Comparison of ENCODE assay signal across 28 cellular contexts in the genomic region with DNA sequence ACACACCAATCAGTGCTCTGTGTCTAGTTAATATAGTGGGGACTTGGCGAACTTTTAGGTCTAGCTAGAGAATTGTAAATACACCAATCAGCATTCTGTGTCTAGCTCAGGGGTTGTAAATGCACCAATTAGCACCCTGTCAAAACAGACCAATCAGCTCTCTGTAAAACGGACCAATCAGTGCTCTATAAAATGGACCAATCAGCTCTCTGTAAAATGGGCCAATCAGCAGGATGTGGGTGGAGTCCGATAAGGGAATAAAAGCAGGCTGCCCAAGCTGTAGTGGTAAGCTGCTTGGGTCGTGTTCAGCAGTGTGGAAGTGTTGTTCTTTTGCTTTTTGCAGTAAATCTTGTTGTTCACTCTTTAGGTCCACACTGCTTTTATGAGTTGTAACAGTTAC.
"Had no signal": no experiment of that assay in that cellular context is flagged by ENCODE, and none has a peak within 500 bp of the region (broad histone marks: within the 10 kb centered on the region; RNA-seq: fewer than 3 reads in every experiment).

No MANE protein-coding gene starts in this region.

- H3K4me3 ChIP-seq: esophagus muscularis mucosa, hepatocyte, lung, ovary, prostate gland, uterus had no signal

- H3K4me1 ChIP-seq: prostate gland, uterus had no signal

- H3K27ac ChIP-seq: esophagus muscularis mucosa, hepatocyte, neutrophil, ovary, uterus, VCaP had no signal

- H3K27me3 ChIP-seq: hepatocyte, neutrophil, ovary, uterus had no signal

- H3K9me3 ChIP-seq: esophagus muscularis mucosa, neutrophil, ovary, prostate gland, uterus had no signal

- H3K27ac Mint-ChIP-seq: activated naive CD8-positive, alpha-beta T cell treated with anti-CD3 and anti-CD28 coated beads for 36 hours; activated T-helper 2 cell treated with anti-CD3 and anti-CD28 coated beads, Interferon-gamma antibody, Interleukin-2, Interleukin-4, amounts not matched to agents 10 μg/mL and 5 μg/mL and 100 μg/mL, durations not matched to agents 14 hours and 24 hours and 36 hours; immature natural killer cell; natural killer cell; stimulated activated naive B cell treated with anti-CD40 and anti-IgM and Interleukin-4, amounts not matched to agents 10 μg/mL and 1 μg/mL and 100 μg/mL, for 72 hours had no signal

- H3K4me3 Mint-ChIP-seq: activated naive CD8-positive, alpha-beta T cell treated with anti-CD3 and anti-CD28 coated beads for 36 hours; activated T-cell treated with anti-CD3 and anti-CD28 coated beads, Interleukin-2, amount 50 U/mL, for 4 hours; central memory CD8-positive, alpha-beta T cell; immature natural killer cell; natural killer cell; stimulated activated naive B cell treated with anti-CD40 and anti-IgM and Interleukin-4, amounts not matched to agents 10 μg/mL and 1 μg/mL and 100 μg/mL, for 72 hours had no signal

- H3K9me3 Mint-ChIP-seq: activated naive CD8-positive, alpha-beta T cell treated with anti-CD3 and anti-CD28 coated beads for 36 hours; activated T-cell treated with anti-CD3 and anti-CD28 coated beads, Interleukin-2, amount 50 U/mL, for 4 hours; activated T-helper 2 cell treated with anti-CD3 and anti-CD28 coated beads, Interferon-gamma antibody, Interleukin-2, Interleukin-4, amounts not matched to agents 10 μg/mL and 5 μg/mL and 100 μg/mL, durations not matched to agents 14 hours and 24 hours and 36 hours; central memory CD8-positive, alpha-beta T cell; immature natural killer cell; natural killer cell; stimulated activated naive B cell treated with anti-CD40 and anti-IgM and Interleukin-4, amounts not matched to agents 10 μg/mL and 1 μg/mL and 100 μg/mL, for 72 hours had no signal

- H3K27me3 Mint-ChIP-seq: central memory CD8-positive, alpha-beta T cell had no signal

- H3K36me3 Mint-ChIP-seq: activated naive CD8-positive, alpha-beta T cell treated with anti-CD3 and anti-CD28 coated beads for 36 hours; immature natural killer cell; natural killer cell; stimulated activated naive B cell treated with anti-CD40 and anti-IgM and Interleukin-4, amounts not matched to agents 10 μg/mL and 1 μg/mL and 100 μg/mL, for 72 hours had no signal

- FAIRE-seq: astrocyte, colon, frontal cortex had no signal

- H3K4me1 Mint-ChIP-seq: central memory CD8-positive, alpha-beta T cell had no signal

- H3K36me3 ChIP-seq: esophagus muscularis mucosa, neutrophil, ovary, prostate gland, uterus had no signal

- H3K4me2 ChIP-seq: hepatocyte had no signal

- H2AFZ ChIP-seq: hepatocyte had no signal

- ATAC-seq: activated T-cell treated with anti-CD3 and anti-CD28 coated beads, Interleukin-2, amount 50 U/mL, for 4 hours; left lobe of liver; natural killer cell; stimulated activated naive B cell treated with anti-CD40 and anti-IgM and Interleukin-4, amounts not matched to agents 10 μg/mL and 1 μg/mL and 100 μg/mL, for 72 hours had no signal

- DNase-seq: activated CD4-positive, CD25-positive, alpha-beta regulatory T cell treated with anti-CD3 and anti-CD28 coated beads, Interleukin-2, amount 50 U/mL, for 72 hours; activated CD8-positive, alpha-beta memory T cell treated with anti-CD3 and anti-CD28 coated beads for 24 hours; activated CD8-positive, alpha-beta memory T cell treated with anti-CD3 and anti-CD28 coated beads, Interleukin-2, amount 50 U/mL, for 4 hours; activated naive CD4-positive, alpha-beta T cell; activated naive CD8-positive, alpha-beta T cell treated with anti-CD3 and anti-CD28 coated beads for 36 hours; activated T-cell treated with anti-CD3 and anti-CD28 coated beads, Interleukin-2, amount 50 U/mL, for 4 hours; effector memory CD4-positive, alpha-beta T cell; glutamatergic neuron; immature natural killer cell; natural killer cell; ovary; stimulated activated CD4-positive, alpha-beta T cell treated with anti-CD3 and anti-CD28 coated beads, Interleukin-2, amount 100 ng/mL, for 48 hours; stimulated activated CD8-positive, alpha-beta memory T cell treated with anti-CD3 and anti-CD28 coated beads, Interleukin-4, amount 100 ng/mL, for 48 hours; stimulated activated naive B cell treated with anti-CD40 and anti-IgM and Interleukin-4, amounts not matched to agents 10 μg/mL and 1 μg/mL and 100 μg/mL, for 72 hours; trophoblast cell; uterus had no signal
